18 cellular contexts compared by ENCODE assay signal in the genomic region with DNA sequence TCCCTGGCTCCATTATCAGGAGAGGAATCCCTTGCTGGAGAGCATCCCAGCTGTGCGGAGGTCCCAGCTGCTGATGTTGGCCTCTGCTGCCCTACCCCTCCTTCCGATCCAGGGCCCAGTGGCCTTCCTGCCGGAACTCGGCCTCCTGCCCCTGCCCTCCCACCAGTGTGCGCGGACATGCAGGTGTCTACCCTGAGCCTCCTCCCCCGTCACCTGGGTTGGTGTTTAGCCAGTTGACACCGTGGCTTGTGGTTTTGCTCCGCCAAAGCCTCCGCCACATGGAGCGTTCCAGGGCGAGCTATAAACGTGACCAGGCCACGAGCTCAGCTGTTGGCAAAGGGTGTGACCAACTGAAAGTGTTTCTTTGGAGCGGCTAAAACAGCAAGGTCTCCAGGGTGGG.
DNase-seq lines count a peak whose midpoint lies in the region; ATAC-seq lines count a peak whose summit lies in the region.
"Had no signal": no experiment of that assay in that cellular context is flagged by ENCODE, and none has a peak within 500 bp of the region (broad histone marks: within the 10 kb centered on the region; RNA-seq: fewer than 3 reads in every experiment).

No MANE protein-coding gene starts in this region.

- H3K27me3 Mint-ChIP-seq in T-cell: no peaks in the 10 kb centered on the region
- H3K27me3 Mint-ChIP-seq in activated naive CD8-positive, alpha-beta T cell treated with anti-CD3 and anti-CD28 coated beads for 36 hours: no peaks in the 10 kb centered on the region

- ATAC-seq in T-cell (replicated peaks in 1 of 4): peak; percentile 42 to 52 (median 44)
- ATAC-seq in HG02938 (IDR thresholded peaks at IDR 0.05; ENCODE audit: unreplicated experiment): no peak

- POLR2A ChIA-PET in T-cell (lab: Charles Lee): interaction anchor here in 1 of 2 donors (0.9 kb wide), 1 partner anchor 8 kb away, joined by 3 read pairs; no protein-coding TSS in a partner anchor

- H3K4me3 ChIP-seq in BLaER1: peak overlapping the region; percentile 49; the same call in 1 of the 2 replicates

- DNase-seq in NCI-H2107 treated with DMSO at 0.1 percent for 48 hours (lab: John Stamatoyannopoulos, UW; ENCODE audit: unreplicated experiment) (peak; percentile 23), NCI-H2107 (lab: John Stamatoyannopoulos, UW) (no peak), T-cell (peak in 4 of 34 experiments; percentile 10 to 38 (median 25)), cerebellar nuclear complex (lab: John Stamatoyannopoulos, UW) (no peak), LoVo (ENCODE audit: low spot score) (no peak)
- DNase-seq in activated naive CD8-positive, alpha-beta T cell treated with anti-CD3 and anti-CD28 coated beads for 36 hours: no peak
- DNase-seq: AML-193; effector CD8-positive, alpha-beta T cell; H7; NCI-H1417 treated with DMSO at 0.1 percent for 48 hours; NCI-H526 treated with DMSO at 0.1 percent for 48 hours; stimulated activated CD4-positive, alpha-beta T cell treated with anti-CD3 and anti-CD28 coated beads, Interleukin-2, amount 100 ng/mL, for 48 hours; WERI-Rb-1 had no signal

- CTCF ChIA-PET in T-cell (lab: Charles Lee): interaction anchor here in 1 of 2 donors (1.1 kb wide), 1 partner anchor 19 kb away, joined by 3 read pairs; no protein-coding TSS in a partner anchor

- H3K36me3 ChIP-seq in BLaER1: no peaks in the 10 kb centered on the region
- H3K36me3 ChIP-seq: WERI-Rb-1 had no signal

- H3K9me3 ChIP-seq in BLaER1: peaks cover 18% of the 10 kb centered on the region

- peaks cover 67% of the 10 kb centered on the region for H3K4me1 ChIP-seq in BLaER1

- H3K27ac ChIP-seq in BLaER1: peak overlapping the region; percentile 82
- H3K27ac ChIP-seq: 22Rv1, WERI-Rb-1 had no signal

- peaks cover 3% of the 10 kb centered on the region for H3K36me3 Mint-ChIP-seq in T-cell
- peaks cover 33% of the 10 kb centered on the region for H3K36me3 Mint-ChIP-seq in activated naive CD8-positive, alpha-beta T cell treated with anti-CD3 and anti-CD28 coated beads for 36 hours

- peak overlapping the region; percentile 13 to 80 (median 47) for H3K4me3 Mint-ChIP-seq in T-cell
- H3K4me3 Mint-ChIP-seq in activated naive CD8-positive, alpha-beta T cell treated with anti-CD3 and anti-CD28 coated beads for 36 hours: peak overlapping the region; percentile 52
- H3K4me3 Mint-ChIP-seq: neural crest cell had no signal

- peak overlapping the region; percentile 32; the same call in 1 of the 2 replicates for H3K9ac ChIP-seq in BLaER1

- H3K27me3 ChIP-seq in BLaER1: no peaks in the 10 kb centered on the region

- peaks cover 0 to 5% (median 0%) of the 10 kb centered on the region in 3 donors for H3K9me3 Mint-ChIP-seq in T-cell
- peaks cover 3% of the 10 kb centered on the region for H3K9me3 Mint-ChIP-seq in activated naive CD8-positive, alpha-beta T cell treated with anti-CD3 and anti-CD28 coated beads for 36 hours
- H3K9me3 Mint-ChIP-seq: neural crest cell had no signal

- H4K20me1 ChIP-seq in BLaER1: no peaks in the 10 kb centered on the region

- H3K4me2 ChIP-seq in BLaER1: peak overlapping the region; percentile 90

- H3K27ac Mint-ChIP-seq in T-cell: peak overlapping the region; percentile 96 to 99
- peak overlapping the region; percentile 88 for H3K27ac Mint-ChIP-seq in activated naive CD8-positive, alpha-beta T cell treated with anti-CD3 and anti-CD28 coated beads for 36 hours
- H3K27ac Mint-ChIP-seq: progenitor cell of endocrine pancreas had no signal

- H3K4me1 Mint-ChIP-seq in T-cell: peaks cover 91 to 100% (median 99%) of the 10 kb centered on the region in 3 donors
- peaks cover 78% of the 10 kb centered on the region for H3K4me1 Mint-ChIP-seq in activated naive CD8-positive, alpha-beta T cell treated with anti-CD3 and anti-CD28 coated beads for 36 hours
